12 cellular contexts compared by ENCODE assay signal in genomic region chr11:46364056-46364455, GRCh38. TPM values are rescaled to one million over a fixed set of nuclear protein-coding genes. Genes with fewer than 3 reads are reported as not detected.
DNase-seq lines count a peak whose midpoint lies in the region; ATAC-seq and TF ChIP-seq lines count a peak whose summit lies in the region.
"Had no signal": no experiment of that assay in that cellular context is flagged by ENCODE, and none has a peak within 500 bp of the region (broad histone marks: within the 10 kb centered on the region; RNA-seq: fewer than 3 reads in every experiment).

No MANE protein-coding gene starts in this region.

- peak overlapping the region in 1 of 3 donors; percentile 9 for H3K4me3 Mint-ChIP-seq in T-cell
- H3K4me3 Mint-ChIP-seq: activated naive CD4-positive, alpha-beta T cell treated with anti-CD3 and anti-CD28 coated beads, Interleukin-2, amount 10 ng/mL, durations not matched to agents 7 days and 5 days had no signal

- no peaks in the 10 kb centered on the region for H3K9me3 ChIP-seq in GM23248 (ENCODE audit: low read depth)
- H3K9me3 ChIP-seq in esophagus squamous epithelium, result no peaks in the 10 kb centered on the region
- no peaks in the 10 kb centered on the region for H3K9me3 ChIP-seq in skeletal muscle satellite cell (replicated peaks; ENCODE audit: low read length)

- H3K4me3 ChIP-seq in GM23248 (no peak overlapping the region), esophagus squamous epithelium (no peak overlapping the region), skeletal muscle satellite cell (ENCODE audit: low read length) (no peak overlapping the region)

- in situ Hi-C loops in GM23248 (cut with MboI), result no loop called here

- peaks cover 6% of the 10 kb centered on the region for H3K36me3 Mint-ChIP-seq in T-cell

- no peak for TF ChIP-seq CTCF in esophagus squamous epithelium (IDR thresholded peaks at IDR 0.05)

- peaks cover 12% of the 10 kb centered on the region; the same call in 1 of the 2 replicates for H3F3A ChIP-seq in GM23248 (ENCODE audit: insufficient read depth)

- ATAC-seq in T-cell (replicated peaks in 1 of 4) (no peak), GM21717 (IDR thresholded peaks at IDR 0.05; ENCODE audit: unreplicated experiment) (no peak)

- H3K9ac ChIP-seq in GM23248 (peak overlapping the region; percentile 74), skeletal muscle satellite cell (ENCODE audit: low read depth, low read length) (peak overlapping the region; percentile 87)

- CTCF ChIA-PET in T-cell (lab: Charles Lee), result interaction anchor here in 1 of 2 donors (1.4 kb wide), 1 partner anchor 12 kb away, joined by 5 read pairs; no protein-coding TSS in a partner anchor

- DNase-seq in GM23248 (peak; percentile 54), T-cell (no peak), esophagus squamous epithelium (lab: John Stamatoyannopoulos, UW) (no peak), NOMO-1 treated with DMSO at 0.1 percent for 48 hours (lab: John Stamatoyannopoulos, UW; ENCODE audit: unreplicated experiment) (no peak), activated gamma-delta T cell treated with Interleukin-2 at 50 U/mL for 16 hours (no peak)
- DNase-seq: activated naive CD4-positive, alpha-beta T cell treated with anti-CD3 and anti-CD28 coated beads, Interleukin-2, amount 10 ng/mL, durations not matched to agents 7 days and 5 days; DMS 273 treated with DMSO at 0.1 percent for 48 hours; NCI-H1092 had no signal

- H3K27ac Mint-ChIP-seq in T-cell, result peak overlapping the region; percentile 57 to 87
- H3K27ac Mint-ChIP-seq: activated naive CD4-positive, alpha-beta T cell treated with anti-CD3 and anti-CD28 coated beads, Interleukin-2, amount 10 ng/mL, durations not matched to agents 7 days and 5 days had no signal

- H3K4me2 ChIP-seq in GM23248 (ENCODE audit: unreplicated experiment), result no peak overlapping the region
- peak overlapping the region; percentile 93 for H3K4me2 ChIP-seq in skeletal muscle satellite cell (ENCODE audit: low read length)

- H4K20me1 ChIP-seq in GM23248 (ENCODE audit: insufficient read depth), result no peaks in the 10 kb centered on the region

- H3K9me2 ChIP-seq in GM23248 (ENCODE audit: insufficient read depth), result no peaks in the 10 kb centered on the region

- no peaks in the 10 kb centered on the region for H3K36me3 ChIP-seq in GM23248 (ENCODE audit: low read depth)
- H3K36me3 ChIP-seq in esophagus squamous epithelium, result peaks cover 0 to 35% (median 0%) of the 10 kb centered on the region in 3 donors
- H3K36me3 ChIP-seq in skeletal muscle satellite cell (ENCODE audit: insufficient read depth, low read length), result peaks cover 7% of the 10 kb centered on the region

- H3K79me2 ChIP-seq in GM23248 (ENCODE audit: insufficient read depth), result peaks cover 44% of the 10 kb centered on the region

- peaks cover 32% of the 10 kb centered on the region for H3K4me1 ChIP-seq in GM23248 (ENCODE audit: insufficient read depth)
- H3K4me1 ChIP-seq in esophagus squamous epithelium, result peaks cover 35 to 68% (median 41%) of the 10 kb centered on the region in 3 donors
- H3K4me1 ChIP-seq in skeletal muscle satellite cell (ENCODE audit: control insufficient read depth, insufficient read depth, low read length), result peaks cover 46% of the 10 kb centered on the region

- no peak overlapping the region for H2AFZ ChIP-seq in GM23248

- no peak for TF ChIP-seq POLR2A in esophagus squamous epithelium (IDR thresholded peaks at IDR 0.05)

- POLR2A ChIA-PET in T-cell (lab: Charles Lee), result interaction anchor here in 1 of 2 donors (0.6 kb wide), 1 partner anchor 131 kb away, joined by 3 read pairs; no protein-coding TSS in a partner anchor

- intact Hi-C loops in esophagus squamous epithelium (cut with DNase I), result no loop called here

- H3K27me3 ChIP-seq in GM23248 (replicated peaks; ENCODE audit: insufficient read depth) (no peaks in the 10 kb centered on the region), esophagus squamous epithelium (no peaks in the 10 kb centered on the region), skeletal muscle satellite cell (ENCODE audit: control insufficient read depth, insufficient read depth, low read length) (no peaks in the 10 kb centered on the region)

- H3K4me1 Mint-ChIP-seq in T-cell, result peaks cover 65 to 76% (median 65%) of the 10 kb centered on the region in 3 donors

- no peaks in the 10 kb centered on the region for H3K9me3 Mint-ChIP-seq in T-cell
- H3K9me3 Mint-ChIP-seq: activated naive CD4-positive, alpha-beta T cell treated with anti-CD3 and anti-CD28 coated beads, Interleukin-2, amount 10 ng/mL, durations not matched to agents 7 days and 5 days had no signal

- H3K27ac ChIP-seq in GM23248 (peak overlapping the region; percentile 65), esophagus squamous epithelium (peak overlapping the region; percentile 69 to 85 (median 84))

- WGBS in GM23248 (ENCODE audit: low coverage in 1 of 2, low lambda C conversion rate in 2 of 2, missing lambda C conversion rate in 2 of 2), 2 experiments, result 55% methylated on average over 9 of the region's 9 CpGs
- WGBS in esophagus squamous epithelium, 2 donors, result 83 to 88% methylated on average over 7 to 9 of the region's 9 CpGs

- no peaks in the 10 kb centered on the region for H3K27me3 Mint-ChIP-seq in T-cell
- H3K27me3 Mint-ChIP-seq: activated naive CD4-positive, alpha-beta T cell treated with anti-CD3 and anti-CD28 coated beads, Interleukin-2, amount 10 ng/mL, durations not matched to agents 7 days and 5 days had no signal

RNA-seq across cellular contexts. Expression of gene DGKZ, which starts 16.8 kb away (rescaled TPM):
- total RNA-seq in GM23248 (2014; rRNA removed; shearing (Covaris generic)), result 50.7 and 62.7 TPM in 2 replicates
- polyA plus RNA-seq in GM23248 (2016; fragmentation: Nextera tagmentation; extraction: Ambion mirVana), result 21.4 and 23.9 TPM in 2 replicates
- total RNA-seq in T-cell, result 100 to 1,000 TPM; 235 to 318 (median 251) TPM
- 10 to 100 TPM; 38.5 to 53.1 (median 45.7) TPM for total RNA-seq in esophagus squamous epithelium
- 42.6 and 48.1 TPM in 2 replicates for total RNA-seq in skeletal muscle satellite cell (2012; rRNA removed)

RNA-seq across cellular contexts. Expression of gene MDK, which starts 17.4 kb away (rescaled TPM):
- total RNA-seq in GM23248 (2014; rRNA removed; shearing (Covaris generic)), result 2.7 and 10.7 TPM in 2 replicates
- 31.5 and 34.5 TPM in 2 replicates for polyA plus RNA-seq in GM23248 (2016; fragmentation: Nextera tagmentation; extraction: Ambion mirVana)
- 1 to 10 TPM; 5.8 to 8.6 (median 8.3) TPM for total RNA-seq in T-cell
- total RNA-seq in esophagus squamous epithelium, result 10 to 100 TPM in 3 of 4 donors, 1 to 10 TPM in 1; 5.4 to 62.6 (median 22.5) TPM
- total RNA-seq in skeletal muscle satellite cell (2012; rRNA removed), result 3.9 and 5.6 TPM in 2 replicates

RNA-seq across cellular contexts. Expression of gene CHRM4, which starts 27.5 kb away (rescaled TPM):
- not detected in 2 replicates for total RNA-seq in GM23248 (2014; rRNA removed; shearing (Covaris generic))
- not detected in 2 replicates for polyA plus RNA-seq in GM23248 (2016; fragmentation: Nextera tagmentation; extraction: Ambion mirVana)
- total RNA-seq in T-cell, result 1 to 10 TPM in 2 of 5 donors, under 1 TPM in 2, not detected in 1; 0.18 to 3.9 (median 1.5) TPM
- not detected for total RNA-seq in esophagus squamous epithelium
- not detected in 2 replicates for total RNA-seq in skeletal muscle satellite cell (2012; rRNA removed)
- total RNA-seq: left lobe of liver, posterior vena cava had no signal
